13 cellular contexts compared by ENCODE assay signal in genomic region chr14:74684444-74684843, GRCh38. TPM values are rescaled to one million over a fixed set of nuclear protein-coding genes. Genes with fewer than 3 reads are reported as not detected.
A peak's percentile ranks its signal among the peaks of the same experiment; 100 is the strongest.
DNase-seq lines count a peak whose midpoint lies in the region; ATAC-seq and TF ChIP-seq lines count a peak whose summit lies in the region.
"Had no signal": no experiment of that assay in that cellular context is flagged by ENCODE, and none has a peak within 500 bp of the region (broad histone marks: within the 10 kb centered on the region; RNA-seq: fewer than 3 reads in every experiment).

No MANE protein-coding gene starts in this region.

- peak in 1 of 7 experiments; percentile 49 for DNase-seq in CD8-positive, alpha-beta T cell
- DNase-seq in GM20000 (ENCODE audit: low spot score) (peak; percentile 51), NB4 (ENCODE audit: low read depth) (peak; percentile 93), germinal center (ENCODE audit: low spot score) (peak; percentile 74), GOT3 (lab: John Stamatoyannopoulos, UW) (no peak), NK-92 (lab: John Stamatoyannopoulos, UW; ENCODE audit: unreplicated experiment) (no peak)
- no peak for DNase-seq in CD4-positive, alpha-beta memory T cell
- DNase-seq: brain microvascular endothelial cell, MG63, T-helper 9 cell had no signal

- TF ChIP-seq POLR2A in NB4 (IDR thresholded peaks at IDR 0.05; ENCODE audit: extremely low read depth, insufficient read length): no peak

- H3K27ac ChIP-seq in CD8-positive, alpha-beta T cell (ENCODE audit: low read depth, low read length): no peak overlapping the region
- no peak overlapping the region for H3K27ac ChIP-seq in CD4-positive, alpha-beta memory T cell (ENCODE audit: low read depth, low read length)
- H3K27ac ChIP-seq: brain microvascular endothelial cell, C4-2B had no signal

- H3K4me1 ChIP-seq in CD8-positive, alpha-beta T cell (ENCODE audit: insufficient read depth, low read length): peaks cover 23% of the 10 kb centered on the region
- H3K4me1 ChIP-seq in CD4-positive, alpha-beta memory T cell (ENCODE audit: insufficient read depth, low read length): no peaks in the 10 kb centered on the region

- CTCF ChIA-PET in CD8-positive, alpha-beta T cell (lab: Charles Lee): interaction anchor here (1.7 to 2.4 kb wide), 2 partner anchors 67 to 76 kb away, joined by 5 to 9 read pairs; no protein-coding TSS in a partner anchor
- CTCF ChIA-PET in CD4-positive, alpha-beta memory T cell (lab: Charles Lee; ENCODE audit: partially characterized antibody): interaction anchor here (1.0 to 1.2 kb wide), 3 partner anchors 21 to 75 kb away, joined by 3 read pairs; partner anchors contain the start of gene LTBP2

- peak; percentile 59 for ATAC-seq in CD8-positive, alpha-beta T cell
- no peak for ATAC-seq in GM18517 (IDR thresholded peaks at IDR 0.05; ENCODE audit: unreplicated experiment)

- peak overlapping the region; percentile 72 for H3K27ac Mint-ChIP-seq in CD8-positive, alpha-beta T cell
- H3K27ac Mint-ChIP-seq in CD4-positive, alpha-beta memory T cell: peak overlapping the region in 3 of 7 donors; percentile 14 to 43 (median 26)
- H3K27ac Mint-ChIP-seq: stimulated activated naive CD8-positive, alpha-beta T cell treated with anti-CD3 and anti-CD28 coated beads, Interleukin-15, Interleukin-2, amounts not matched to agents 100 ng/mL and 50 ng/mL, for 24 hours had no signal

- H3K4me1 Mint-ChIP-seq in CD8-positive, alpha-beta T cell (ENCODE audit: low read depth): peaks cover 31% of the 10 kb centered on the region
- peaks cover 6 to 16% (median 10%) of the 10 kb centered on the region in 4 donors for H3K4me1 Mint-ChIP-seq in CD4-positive, alpha-beta memory T cell

- no peaks in the 10 kb centered on the region for H3K27me3 Mint-ChIP-seq in CD8-positive, alpha-beta T cell (ENCODE audit: low read depth)
- H3K27me3 Mint-ChIP-seq in CD4-positive, alpha-beta memory T cell: no peaks in the 10 kb centered on the region
- H3K27me3 Mint-ChIP-seq: stimulated activated naive CD8-positive, alpha-beta T cell treated with anti-CD3 and anti-CD28 coated beads, Interleukin-15, Interleukin-2, amounts not matched to agents 100 ng/mL and 50 ng/mL, for 24 hours had no signal

- intact Hi-C loops in CD8-positive, alpha-beta T cell (cut with DNase I, micrococcal nuclease): loop anchor here in 1 of 2 experiments (5.0 kb wide), 1 partner anchor 77 kb away; no protein-coding TSS in a partner anchor
- intact Hi-C loops in CD4-positive, alpha-beta memory T cell (cut with micrococcal nuclease): loop anchor here (10.0 kb wide), 1 partner anchor 130 kb away; no protein-coding TSS in a partner anchor

- no peaks in the 10 kb centered on the region for H3K9me3 ChIP-seq in CD8-positive, alpha-beta T cell (ENCODE audit: low read length)
- no peaks in the 10 kb centered on the region for H3K9me3 ChIP-seq in CD4-positive, alpha-beta memory T cell (ENCODE audit: control insufficient read depth in 1 of 2, low read length in 2 of 2)
- H3K9me3 ChIP-seq: MG63 had no signal

- H3K4me3 Mint-ChIP-seq in CD8-positive, alpha-beta T cell: peak overlapping the region; percentile 39
- H3K4me3 Mint-ChIP-seq in CD4-positive, alpha-beta memory T cell: no peak overlapping the region
- H3K4me3 Mint-ChIP-seq: stimulated activated naive CD8-positive, alpha-beta T cell treated with anti-CD3 and anti-CD28 coated beads, Interleukin-15, Interleukin-2, amounts not matched to agents 100 ng/mL and 50 ng/mL, for 24 hours had no signal

- POLR2A ChIA-PET in CD8-positive, alpha-beta T cell (lab: Charles Lee): interaction anchor here (0.8 to 1.7 kb wide), 4 partner anchors 66 to 98 kb away, joined by 3 to 5 read pairs (median 4); partner anchors contain the start of genes LTBP2 and YLPM1
- POLR2A ChIA-PET in CD4-positive, alpha-beta memory T cell (lab: Charles Lee; ENCODE audit: partially characterized antibody): no interaction called here

- no peaks in the 10 kb centered on the region for H3K27me3 ChIP-seq in CD8-positive, alpha-beta T cell (ENCODE audit: insufficient read depth, low read length)
- H3K27me3 ChIP-seq in CD4-positive, alpha-beta memory T cell (ENCODE audit: insufficient read depth, low read length): no peaks in the 10 kb centered on the region
- H3K27me3 ChIP-seq: brain microvascular endothelial cell, MG63 had no signal

- peaks cover 7% of the 10 kb centered on the region for H3K36me3 ChIP-seq in CD8-positive, alpha-beta T cell (ENCODE audit: insufficient read depth, low read length)
- peaks cover 24% of the 10 kb centered on the region for H3K36me3 ChIP-seq in CD4-positive, alpha-beta memory T cell (ENCODE audit: insufficient read depth, low read length)

- TF ChIP-seq CTCF in CD8-positive, alpha-beta T cell (IDR thresholded peaks at IDR 0.05): no peak
- TF ChIP-seq CTCF in GM20000 (IDR thresholded peaks at IDR 0.05; ENCODE audit: extremely low read depth, missing control alignments) (no peak), NB4 (IDR thresholded peaks at IDR 0.05; ENCODE audit: low read depth, low read length) (no peak)

- H3K9me3 Mint-ChIP-seq in CD8-positive, alpha-beta T cell: no peaks in the 10 kb centered on the region
- no peaks in the 10 kb centered on the region for H3K9me3 Mint-ChIP-seq in CD4-positive, alpha-beta memory T cell
- H3K9me3 Mint-ChIP-seq: stimulated activated naive CD8-positive, alpha-beta T cell treated with anti-CD3 and anti-CD28 coated beads, Interleukin-15, Interleukin-2, amounts not matched to agents 100 ng/mL and 50 ng/mL, for 24 hours had no signal

- peaks cover 76% of the 10 kb centered on the region for H3K36me3 Mint-ChIP-seq in CD8-positive, alpha-beta T cell
- peaks cover 45 to 72% of the 10 kb centered on the region in 2 donors for H3K36me3 Mint-ChIP-seq in CD4-positive, alpha-beta memory T cell

- H3K4me3 ChIP-seq in CD8-positive, alpha-beta T cell (ENCODE audit: low read depth, low read length): no peak overlapping the region
- H3K4me3 ChIP-seq in NB4 (ENCODE audit: low read depth, low read length): peak overlapping the region; percentile 22
- no peak overlapping the region for H3K4me3 ChIP-seq in CD4-positive, alpha-beta memory T cell (ENCODE audit: low read length in 2 of 2)
- H3K4me3 ChIP-seq: MG63 had no signal

RNA-seq across cellular contexts. Expression of gene AREL1, which starts 28.4 kb away (rescaled TPM):
- 10 to 100 TPM; 44.5 to 60.1 TPM for total RNA-seq in CD8-positive, alpha-beta T cell
- 10 to 100 TPM; 44.4 to 46.1 TPM for total RNA-seq in CD4-positive, alpha-beta memory T cell
- 10 to 100 TPM; 16.2 to 24.2 TPM for polyA plus RNA-seq in CD4-positive, alpha-beta memory T cell

RNA-seq across cellular contexts. Expression of gene FCF1, which starts 28.5 kb away (rescaled TPM):
- 10 to 100 TPM; 32.6 to 34.0 TPM for total RNA-seq in CD8-positive, alpha-beta T cell
- total RNA-seq in CD4-positive, alpha-beta memory T cell: 10 to 100 TPM; 57.5 to 57.9 TPM
- polyA plus RNA-seq in CD4-positive, alpha-beta memory T cell: 10 to 100 TPM; 28.6 to 35.5 TPM

Comparison
In these comparisons a context has a peak if more than half of its experiments do, and no peak if none do; other contexts are left out.
1. DNase-seq: peak in GM20000 (single experiment), NB4 (single experiment) and germinal center (single experiment); none in GOT3 (single experiment), NK-92 (single experiment) and CD4-positive, alpha-beta memory T cell (0 of 5).